ENCODE assay signal across 11 cellular contexts in genomic region chr9:132857601-132858342, GRCh38. TPM values are rescaled to one million over a fixed set of nuclear protein-coding genes. Genes with fewer than 3 reads are reported as not detected.
DNase-seq lines count a peak whose midpoint lies in the region; ATAC-seq and TF ChIP-seq lines count a peak whose summit lies in the region.
"Had no signal": no experiment of that assay in that cellular context is flagged by ENCODE, and none has a peak within 500 bp of the region (broad histone marks: within the 10 kb centered on the region; RNA-seq: fewer than 3 reads in every experiment).

No MANE protein-coding gene starts in this region.

- H3K9me3 ChIP-seq in esophagus squamous epithelium (no peaks in the 10 kb centered on the region), ovary (no peaks in the 10 kb centered on the region)

- TF ChIP-seq CTCF in NB4 (IDR thresholded peaks at IDR 0.05; ENCODE audit: low read depth, low read length) (no peak), esophagus squamous epithelium (IDR thresholded peaks at IDR 0.05) (no peak), ovary (IDR thresholded peaks at IDR 0.05) (no peak)

- DNase-seq in Daoy (ENCODE audit: low read depth): peak; percentile 73
- DNase-seq in NB4 (ENCODE audit: low read depth): peak; percentile 9
- DNase-seq in esophagus squamous epithelium (lab: John Stamatoyannopoulos, UW): no peak
- peak in 4 of 5 donors; percentile 50 to 67 (median 60) for DNase-seq in ovary
- no peak for DNase-seq in mesenteric fat pad (ENCODE audit: low spot score)
- DNase-seq in activated CD4-positive, alpha-beta T cell treated with anti-CD3 and anti-CD28 coated beads for 1 hour: no peak
- no peak for DNase-seq in LoVo (ENCODE audit: low spot score)
- DNase-seq: activated B cell treated with CpG ODN at 0.5 μM for 24 hours, NCI-H1048 had no signal

- H3K4me3 ChIP-seq in NB4 (ENCODE audit: low read depth, low read length) (no peak overlapping the region), esophagus squamous epithelium (no peak overlapping the region), ovary (no peak overlapping the region)

- H3K27ac ChIP-seq in esophagus squamous epithelium (peak overlapping the region in 3 of 4 donors; percentile 17 to 61 (median 39)), ovary (peak overlapping the region; percentile 39 to 51)

- H3K36me3 ChIP-seq in esophagus squamous epithelium (no peaks in the 10 kb centered on the region), ovary (no peaks in the 10 kb centered on the region)

- no peak for TF ChIP-seq POLR2A in NB4 (IDR thresholded peaks at IDR 0.05; ENCODE audit: extremely low read depth, insufficient read length)
- TF ChIP-seq POLR2A in esophagus squamous epithelium (IDR thresholded peaks at IDR 0.05): no peak
- no peak for TF ChIP-seq POLR2A in ovary (IDR thresholded peaks at IDR 0.05)

- H3K4me1 ChIP-seq in esophagus squamous epithelium (peaks cover 0 to 26% (median 10%) of the 10 kb centered on the region in 3 donors), ovary (ENCODE audit: insufficient read depth) (no peaks in the 10 kb centered on the region)

- ATAC-seq in HG03439 (IDR thresholded peaks at IDR 0.05; ENCODE audit: unreplicated experiment): no peak

- 75 to 84% methylated on average over 5 to 11 of the region's 24 CpGs for WGBS in esophagus squamous epithelium, 2 donors
- WGBS in ovary, 3 donors: 61 to 71% (median 67%) methylated on average over 24 of the region's 24 CpGs

- intact Hi-C loops in esophagus squamous epithelium (cut with DNase I): no loop called here
- intact Hi-C loops in ovary (cut with DNase I): no loop called here

- H3K27me3 ChIP-seq in esophagus squamous epithelium: peaks cover 0 to 6% (median 0%) of the 10 kb centered on the region in 4 donors
- H3K27me3 ChIP-seq in ovary: no peaks in the 10 kb centered on the region

- no peak for TF ChIP-seq EP300 in ovary (IDR thresholded peaks at IDR 0.05)

RNA-seq across cellular contexts. Expression of gene AK8, which starts 20.3 kb away (rescaled TPM):
- 0.23 TPM in 1 of 2 replicates, not detected in the other for total RNA-seq in Daoy (2014; rRNA removed; shearing (Covaris generic))
- total RNA-seq in esophagus squamous epithelium (1 to 10 TPM in 1 of 4 donors, under 1 TPM in 2, not detected in 1; 0.38 to 1.1 (median 0.48) TPM), ovary (1 to 10 TPM in 5 of 7 donors, under 1 TPM in 2; 0.36 to 9.8 (median 1.6) TPM), mesenteric fat pad (1.5 TPM)
- polyA plus RNA-seq in ovary: 1 to 10 TPM in 1 of 2 donors, under 1 TPM in 1; 0.64 to 2.7 TPM
- total RNA-seq: endothelial cell of umbilical vein had no signal

RNA-seq across cellular contexts. Expression of gene SPACA9, which starts 20.9 kb away (rescaled TPM):
- 1.4 and 3.8 TPM in 2 replicates for total RNA-seq in Daoy (2014; rRNA removed; shearing (Covaris generic))
- total RNA-seq in esophagus squamous epithelium: 1 to 10 TPM; 2.0 to 6.2 (median 3.9) TPM
- total RNA-seq in ovary: 10 to 100 TPM in 1 of 7 donors, 1 to 10 TPM in 6; 4.6 to 22.4 (median 8.6) TPM
- polyA plus RNA-seq in ovary: 10 to 100 TPM in 1 of 2 donors, 1 to 10 TPM in 1; 8.2 to 10.8 TPM
- 3.9 TPM for total RNA-seq in mesenteric fat pad

Comparison
In these comparisons a context has a peak if more than half of its experiments do, and no peak if none do; other contexts are left out.
1. DNase-seq: peak in Daoy (single experiment), NB4 (single experiment) and ovary (4 of 5); none in esophagus squamous epithelium (single experiment), mesenteric fat pad (single experiment), activated CD4-positive, alpha-beta T cell treated with anti-CD3 and anti-CD28 coated beads for 1 hour (single experiment) and LoVo (single experiment).